1 cellular context compared by ENCODE assay signal in the genomic region with DNA sequence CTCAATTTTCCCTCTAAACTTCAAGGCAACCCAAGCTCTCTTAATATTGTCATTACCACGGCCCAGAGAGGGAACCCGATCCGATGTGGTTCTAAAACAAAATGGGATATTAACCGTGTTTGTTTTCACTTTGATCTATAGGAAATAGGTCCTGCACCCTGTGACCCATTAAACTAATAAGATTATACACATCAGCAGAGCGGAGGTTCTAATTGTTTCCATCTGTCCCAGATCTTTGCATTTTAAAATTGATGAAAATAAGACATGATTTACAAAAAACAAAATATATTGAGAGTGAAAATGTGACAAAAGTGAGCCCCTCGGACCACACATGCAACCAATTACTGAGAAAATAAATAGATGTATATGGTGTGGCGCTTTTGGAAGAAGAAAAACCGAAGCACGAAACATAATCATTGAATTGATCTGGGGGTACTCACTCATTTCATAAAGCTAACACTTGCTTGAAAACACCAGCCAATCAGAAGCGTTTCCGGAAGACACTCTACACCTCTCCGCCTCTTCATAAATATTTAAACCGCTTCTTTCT.
TF ChIP-seq lines count a peak whose summit lies in the region.

No MANE protein-coding gene starts in this region.

TF ChIP-seq in IMR-90, 13 proteins besides CTCF, POLR2A, EP300 and RAD21 (continued from another document):
- TF ChIP-seq NFE2L2 (IDR thresholded peaks at IDR 0.05; ENCODE audit: low read depth, low read length) (no peak), RCOR1 (IDR thresholded peaks at IDR 0.05; ENCODE audit: insufficient replicate concordance, low read length) (no peak)
